ENCODE assay signal across 28 cellular contexts in the genomic region with DNA sequence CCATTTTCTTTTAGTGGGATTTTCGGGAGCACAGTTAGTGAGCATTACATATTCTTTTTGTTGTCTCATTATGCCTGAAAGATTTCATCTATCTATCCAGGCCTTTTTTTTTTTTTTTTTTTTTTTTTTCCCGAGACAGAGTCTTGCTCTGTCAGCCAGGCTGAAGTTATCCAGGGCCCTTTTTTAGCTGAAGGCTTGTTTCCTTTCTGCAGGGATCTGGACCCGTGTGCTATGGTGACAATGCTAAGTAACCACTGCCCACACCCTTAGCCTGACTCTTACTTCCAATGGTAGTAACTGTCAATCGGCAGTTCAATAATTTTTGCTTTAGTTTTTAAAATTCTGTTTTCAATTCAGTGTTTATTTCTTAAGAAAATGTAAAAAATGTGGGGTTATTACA.
"Had no signal": no experiment of that assay in that cellular context is flagged by ENCODE, and none has a peak within 500 bp of the region (broad histone marks: within the 10 kb centered on the region; RNA-seq: fewer than 3 reads in every experiment).

No MANE protein-coding gene starts in this region.

- H3K4me3 Mint-ChIP-seq: effector memory CD8-positive, alpha-beta T cell; endodermal cell; naive B cell; naive thymus-derived CD8-positive, alpha-beta T cell had no signal

- FAIRE-seq: colon, endometrium, islet of Langerhans, keratinocyte had no signal

- H3K27me3 Mint-ChIP-seq: effector memory CD8-positive, alpha-beta T cell; naive B cell had no signal

- H3K27me3 ChIP-seq: esophagus squamous epithelium, gastrocnemius medialis, heart right ventricle, left lung had no signal

- H3K27ac ChIP-seq: coronary artery, epithelial cell of prostate, esophagus squamous epithelium, gastrocnemius medialis, heart right ventricle, left lung, lower lobe of right lung had no signal

- H3K4me1 Mint-ChIP-seq: naive B cell; naive thymus-derived CD8-positive, alpha-beta T cell had no signal

- H3K4me1 ChIP-seq: esophagus squamous epithelium, gastrocnemius medialis, left lung, lower lobe of right lung had no signal

- H3K27ac Mint-ChIP-seq: effector memory CD8-positive, alpha-beta T cell; endodermal cell; naive B cell; naive thymus-derived CD8-positive, alpha-beta T cell had no signal

- H3K36me3 ChIP-seq: esophagus squamous epithelium, gastrocnemius medialis, heart right ventricle, left lung, lower lobe of right lung had no signal

- H3K9me3 Mint-ChIP-seq: effector memory CD8-positive, alpha-beta T cell; endodermal cell had no signal

- ATAC-seq: effector memory CD8-positive, alpha-beta T cell; esophagus mucosa; gastrocnemius medialis; heart right ventricle; left cardiac atrium; left lung; left ventricle myocardium superior; lower lobe of right lung; mucosa of descending colon; naive thymus-derived CD8-positive, alpha-beta T cell had no signal

- H3K9me3 ChIP-seq: esophagus squamous epithelium, gastrocnemius medialis, heart right ventricle, left lung, lower lobe of right lung, mucosa of descending colon had no signal

- DNase-seq: dermis blood vessel endothelial cell; effector CD8-positive, alpha-beta T cell; effector memory CD8-positive, alpha-beta T cell; endodermal cell; erythroblast; esophagus squamous epithelium; foreskin fibroblast; foreskin melanocyte; gastrocnemius medialis; glutamatergic neuron; head of caudate nucleus; heart right ventricle; hippocampal formation; left cardiac atrium; left lung; left ventricle myocardium superior; lower lobe of right lung; mesendoderm; mucosa of descending colon; naive B cell; naive thymus-derived CD8-positive, alpha-beta T cell had no signal

- H3K4me3 ChIP-seq: coronary artery, esophagus squamous epithelium, gastrocnemius medialis, heart right ventricle, left lung, lower lobe of right lung, mucosa of descending colon had no signal
